13 cellular contexts compared by ENCODE assay signal in genomic region chr17:58412910-58413630, GRCh38. TPM values are rescaled to one million over a fixed set of nuclear protein-coding genes. Genes with fewer than 3 reads are reported as not detected.
DNase-seq lines count a peak whose midpoint lies in the region; ATAC-seq, FAIRE-seq and TF ChIP-seq lines count a peak whose summit lies in the region.
"Had no signal": no experiment of that assay in that cellular context is flagged by ENCODE, and none has a peak within 500 bp of the region (broad histone marks: within the 10 kb centered on the region; RNA-seq: fewer than 3 reads in every experiment).

No MANE protein-coding gene starts in this region.

- WGBS in small intestine, 3 donors: 13 to 42% (median 21%) methylated on average over 3 of the region's 3 CpGs

- peak overlapping the region in 3 of 4 donors; percentile 9 to 52 (median 47) for H3K4me3 ChIP-seq in Peyer's patch
- peak overlapping the region; percentile 5 for H3K4me3 ChIP-seq in epithelial cell of proximal tubule (ENCODE audit: low read depth, low read length)
- H3K4me3 ChIP-seq in small intestine (ENCODE audit: low read depth in 1 of 2, low read length in 2 of 2): peak overlapping the region in 1 of 2 donors; percentile 38
- H3K4me3 ChIP-seq: GM23338 had no signal

- no peaks in the 10 kb centered on the region for H3K9me3 ChIP-seq in Peyer's patch
- no peaks in the 10 kb centered on the region for H3K9me3 ChIP-seq in small intestine (ENCODE audit: control insufficient read depth, low read depth)

- TF ChIP-seq POLR2A in Peyer's patch (IDR thresholded peaks at IDR 0.05): no peak

- H3K36me3 ChIP-seq in Peyer's patch: no peaks in the 10 kb centered on the region
- no peaks in the 10 kb centered on the region for H3K36me3 ChIP-seq in small intestine (ENCODE audit: control insufficient read depth in 2 of 2, insufficient read depth in 2 of 2, low read length in 2 of 2)

- peak; percentile 22 for DNase-seq in SKM-1 treated with dmso at 0.1 percent for 144 hours (lab: John Stamatoyannopoulos, UW; ENCODE audit: unreplicated experiment)
- no peak for DNase-seq in SKM-1 (lab: John Stamatoyannopoulos, UW; ENCODE audit: unreplicated experiment)
- DNase-seq in Peyer's patch: no peak
- no peak for DNase-seq in epithelial cell of proximal tubule (ENCODE audit: low read depth)
- peak; percentile 56 for DNase-seq in small intestine
- no peak for DNase-seq in head of caudate nucleus
- DNase-seq in GM20000 (ENCODE audit: low spot score): no peak
- DNase-seq: activated CD8-positive, alpha-beta memory T cell treated with anti-CD3 and anti-CD28 coated beads, Interleukin-2, amount 50 U/mL, for 4 hours; NCI-H82; retina had no signal

- H3K27ac ChIP-seq in Peyer's patch (peak overlapping the region in 1 of 4 donors; percentile 4), small intestine (ENCODE audit: low read depth in 1 of 2, low read length in 1 of 2) (no peak overlapping the region)

- TF ChIP-seq CTCF in Peyer's patch (IDR thresholded peaks at IDR 0.05) (no peak), epithelial cell of proximal tubule (conservative IDR thresholded peaks at IDR 0.05; ENCODE audit: low read depth, low read length) (no peak), GM20000 (IDR thresholded peaks at IDR 0.05; ENCODE audit: extremely low read depth, missing control alignments) (no peak)

- H3K4me1 ChIP-seq in Peyer's patch (peaks cover 0 to 6% (median 2%) of the 10 kb centered on the region in 4 donors), small intestine (ENCODE audit: control insufficient read depth in 2 of 2, insufficient read depth in 1 of 2, low read depth in 1 of 2, low read length in 1 of 2) (no peaks in the 10 kb centered on the region)

- no peak for FAIRE-seq in small intestine (lab: Jason Lieb, UNC)

- intact Hi-C loops in head of caudate nucleus (cut with DNase I): no loop called here

- H3K27me3 ChIP-seq in Peyer's patch (no peaks in the 10 kb centered on the region), small intestine (ENCODE audit: control insufficient read depth in 2 of 2, insufficient read depth in 2 of 2, low read length in 2 of 2) (no peaks in the 10 kb centered on the region)

- no peak for ATAC-seq in HG02852 (IDR thresholded peaks at IDR 0.05; ENCODE audit: unreplicated experiment)
- ATAC-seq: GM23338 had no signal

RNA-seq across cellular contexts. Expression of gene RNF43, which starts 4.3 kb away (rescaled TPM):
- total RNA-seq in Peyer's patch (100 to 1,000 TPM in 2 of 4 donors, 10 to 100 TPM in 2; 46.9 to 104 (median 85.4) TPM), epithelial cell of proximal tubule (0.22 and 1.7 TPM in 2 replicates)
- polyA plus RNA-seq in small intestine: 10 to 100 TPM in 1 of 3 donors, 1 to 10 TPM in 2; 3.5 to 25.8 (median 5.6) TPM
- polyA plus RNA-seq: AG04450 had no signal

Comparison
In these comparisons a context has a peak if more than half of its experiments do, and no peak if none do; other contexts are left out.
1. DNase-seq: peak in SKM-1 treated with dmso at 0.1 percent for 144 hours (single experiment) and small intestine (single experiment); none in SKM-1 (single experiment), Peyer's patch (0 of 3), epithelial cell of proximal tubule (single experiment), head of caudate nucleus (0 of 42) and GM20000 (single experiment).
2. RNA of gene RNF43, which starts 4.3 kb away (total RNA-seq): 46.9 to 104 TPM in Peyer's patch; 0.22 to 1.7 TPM in epithelial cell of proximal tubule; every median in the first group is over 10 times any median in the second.